In the genomic region with DNA sequence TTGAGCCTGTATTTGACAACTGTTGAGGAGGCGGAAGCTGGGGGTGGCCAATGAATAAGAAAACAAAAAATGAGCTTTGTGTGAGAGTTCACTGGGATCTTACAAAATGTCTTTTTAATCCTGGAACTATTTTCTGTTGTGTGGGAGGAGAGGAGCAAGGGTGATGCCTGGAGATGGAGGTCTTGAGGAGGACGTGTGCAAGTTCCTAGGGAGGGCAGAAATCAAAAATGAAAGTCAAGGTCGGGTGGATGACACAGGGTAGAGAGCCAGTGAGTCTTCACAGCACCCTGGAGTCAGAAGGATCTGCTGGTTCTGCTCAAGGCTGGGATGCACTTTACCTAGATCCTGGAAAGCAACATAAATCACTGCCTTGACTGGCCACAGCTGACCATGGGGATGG, we compare ENCODE assay signal across 14 cellular contexts.
DNase-seq lines count a peak whose midpoint lies in the region; TF ChIP-seq lines count a peak whose summit lies in the region.
"Had no signal": no experiment of that assay in that cellular context is flagged by ENCODE, and none has a peak within 500 bp of the region (broad histone marks: within the 10 kb centered on the region; RNA-seq: fewer than 3 reads in every experiment).

No MANE protein-coding gene starts in this region.

- peak overlapping the region; percentile 44 for H2AFZ ChIP-seq in neural progenitor cell (replicated peaks)
- no peak overlapping the region for H2AFZ ChIP-seq in H9 (ENCODE audit: low read length)

- no peak overlapping the region for H2BK120ac ChIP-seq in H9 (ENCODE audit: low read depth, low read length, poor library complexity, severe bottlenecking)

- H3K9ac ChIP-seq in adipocyte (ENCODE audit: low read length) (peak overlapping the region; percentile 78), neural progenitor cell (no peak overlapping the region), H9 (ENCODE audit: extremely low read depth, insufficient read length, low read length) (no peak overlapping the region)
- H3K9ac ChIP-seq: BLaER1 had no signal

- peak overlapping the region in 4 of 8 donors; percentile 9 to 51 (median 16) for H3K27ac Mint-ChIP-seq in CD8-positive, alpha-beta memory T cell
- H3K27ac Mint-ChIP-seq in HFFc6 (no peak overlapping the region), neural progenitor cell (no peak overlapping the region), H9 (peak overlapping the region in 1 of 3 experiments; percentile 34; a peak in 2 of 7 replicates)
- H3K27ac Mint-ChIP-seq: activated naive CD8-positive, alpha-beta T cell had no signal

- no peaks in the 10 kb centered on the region for H3K27me3 ChIP-seq in CD8-positive, alpha-beta memory T cell (ENCODE audit: insufficient read depth, low read length, poor library complexity, severe bottlenecking)
- H3K27me3 ChIP-seq in adipocyte (replicated peaks; ENCODE audit: control insufficient read depth, insufficient read depth, low read length) (no peaks in the 10 kb centered on the region), neural progenitor cell (no peaks in the 10 kb centered on the region), H9 (ENCODE audit: insufficient read depth, low read length) (no peaks in the 10 kb centered on the region)
- H3K27me3 ChIP-seq: BLaER1 had no signal

- no peak overlapping the region for H3K27ac ChIP-seq in CD8-positive, alpha-beta memory T cell (ENCODE audit: low read depth, low read length)
- no peak overlapping the region for H3K27ac ChIP-seq in neural progenitor cell
- no peak overlapping the region for H3K27ac ChIP-seq in H9 (ENCODE audit: insufficient read length, low read depth, low read length)
- H3K27ac ChIP-seq: BLaER1, suprapubic skin had no signal

- H3K79me1 ChIP-seq in H9 (ENCODE audit: insufficient read depth, low read depth, low read length, poor library complexity, severe bottlenecking) = no peaks in the 10 kb centered on the region

- H3K9me3 Mint-ChIP-seq in CD8-positive, alpha-beta memory T cell = no peaks in the 10 kb centered on the region
- H3K9me3 Mint-ChIP-seq in HFFc6 (no peaks in the 10 kb centered on the region), neural progenitor cell (no peaks in the 10 kb centered on the region), H9 (no peaks in the 10 kb centered on the region)

- CTCF ChIA-PET in CD8-positive, alpha-beta memory T cell (lab: Charles Lee) = interaction anchor here (1.1 to 8.0 kb wide), 8 partner anchors 10 to 275 kb away, joined by 3 to 185 read pairs (median 5); no protein-coding TSS in a partner anchor

- no peak overlapping the region for H3K18ac ChIP-seq in H9 (ENCODE audit: insufficient read length, low read depth, low read length)

- peaks cover 25 to 44% (median 26%) of the 10 kb centered on the region in 3 donors for H3K4me1 Mint-ChIP-seq in CD8-positive, alpha-beta memory T cell
- H3K4me1 Mint-ChIP-seq in HFFc6 (ENCODE audit: low read depth) (peaks cover 16% of the 10 kb centered on the region), neural progenitor cell (peaks cover 9% of the 10 kb centered on the region), H9 (peaks cover 32 to 37% of the 10 kb centered on the region in 2 experiments)

- no peaks in the 10 kb centered on the region for H3K4me1 ChIP-seq in CD8-positive, alpha-beta memory T cell (ENCODE audit: insufficient read depth, low read length)
- H3K4me1 ChIP-seq in adipocyte (ENCODE audit: control insufficient read depth, insufficient read depth, low read length) (peaks cover 52% of the 10 kb centered on the region), neural progenitor cell (peaks cover 21% of the 10 kb centered on the region), H9 (ENCODE audit: insufficient read depth, low read length) (peaks cover 8% of the 10 kb centered on the region; the same call in 1 of the 2 replicates)

- H3K4ac ChIP-seq in H9 (ENCODE audit: low read depth, low read length) = no peak overlapping the region

- no peak for DNase-seq in CD8-positive, alpha-beta memory T cell
- DNase-seq in HFFc6 (no peak), adipocyte (ENCODE audit: low read depth) (no peak), neural progenitor cell (ENCODE audit: low spot score) (no peak), iPS-NIHi7 (ENCODE audit: extremely low spot score) (no peak), H9 (no peak), islet precursor cell (no peak)
- DNase-seq: cerebellar nuclear complex, kidney glomerular epithelial cell, mucosa of descending colon, Right ventricle myocardium superior had no signal

- H2BK15ac ChIP-seq in H9 (ENCODE audit: low read depth, low read length) = no peak overlapping the region

- WGBS in H9 (ENCODE audit: extremely low coverage, insufficient read length, low lambda C conversion rate) = no CpG with 5 or more reads among the region's 3 CpGs

- no peak overlapping the region for H4K5ac ChIP-seq in H9 (ENCODE audit: insufficient read length, low read depth, low read length)

- peaks cover 10 to 11% of the 10 kb centered on the region in 2 donors for H3K27me3 Mint-ChIP-seq in CD8-positive, alpha-beta memory T cell
- H3K27me3 Mint-ChIP-seq in HFFc6 (ENCODE audit: insufficient read depth) = peaks cover 15% of the 10 kb centered on the region
- H3K27me3 Mint-ChIP-seq in neural progenitor cell (ENCODE audit: insufficient read depth, low read depth) = peaks cover 17% of the 10 kb centered on the region
- peaks cover 7% of the 10 kb centered on the region for H3K27me3 Mint-ChIP-seq in H9 (ENCODE audit: low read depth)
- H3K27me3 Mint-ChIP-seq: activated naive CD8-positive, alpha-beta T cell had no signal

- no peak overlapping the region for H3K4me3 ChIP-seq in CD8-positive, alpha-beta memory T cell (ENCODE audit: low read length)
- H3K4me3 ChIP-seq in adipocyte (ENCODE audit: low read length) = peak overlapping the region; percentile 67
- no peak overlapping the region for H3K4me3 ChIP-seq in neural progenitor cell
- H3K4me3 ChIP-seq: BLaER1, mucosa of descending colon, suprapubic skin had no signal

- H3K79me2 ChIP-seq in neural progenitor cell (ENCODE audit: low read depth) (no peaks in the 10 kb centered on the region), H9 (ENCODE audit: insufficient read depth, low read length) (no peaks in the 10 kb centered on the region)

- no peak overlapping the region for H2BK5ac ChIP-seq in H9 (ENCODE audit: insufficient read length, low read length)

- H2BK20ac ChIP-seq in H9 (ENCODE audit: low read depth, low read length, poor library complexity, severe bottlenecking) = no peak overlapping the region

- no peaks in the 10 kb centered on the region for H4K20me1 ChIP-seq in neural progenitor cell (ENCODE audit: low read depth)
- H4K20me1 ChIP-seq in H9 (ENCODE audit: control insufficient read depth, insufficient read depth, insufficient read length) = no peaks in the 10 kb centered on the region
- H4K20me1 ChIP-seq: BLaER1 had no signal

- H3T11ph ChIP-seq in H9 (ENCODE audit: low read length) = no peak overlapping the region

- no peak overlapping the region for H4K8ac ChIP-seq in H9 (replicated peaks; ENCODE audit: insufficient read length, low read depth, low read length)

- H3K36me3 Mint-ChIP-seq in CD8-positive, alpha-beta memory T cell = no peaks in the 10 kb centered on the region
- no peaks in the 10 kb centered on the region for H3K36me3 Mint-ChIP-seq in HFFc6 (ENCODE audit: low read depth)
- H3K36me3 Mint-ChIP-seq in neural progenitor cell = no peaks in the 10 kb centered on the region
- H3K36me3 Mint-ChIP-seq in H9 (ENCODE audit: insufficient read depth in 1 of 3, low read depth in 3 of 3) = no peaks in the 10 kb centered on the region
- H3K36me3 Mint-ChIP-seq: activated naive CD8-positive, alpha-beta T cell had no signal

- H3K23ac ChIP-seq in H9 (ENCODE audit: insufficient read length, low read depth, low read length) = no peak overlapping the region

- no peak overlapping the region for H3K56ac ChIP-seq in H9 (ENCODE audit: insufficient read length, low read depth, low read length)

- H3K4me3 Mint-ChIP-seq in CD8-positive, alpha-beta memory T cell = peak overlapping the region in 6 of 7 donors; percentile 0 to 75 (median 40)
- H3K4me3 Mint-ChIP-seq in HFFc6 = peak overlapping the region; percentile 76
- H3K4me3 Mint-ChIP-seq in neural progenitor cell = no peak overlapping the region
- no peak overlapping the region for H3K4me3 Mint-ChIP-seq in H9
- H3K4me3 Mint-ChIP-seq: activated naive CD8-positive, alpha-beta T cell had no signal

- no peaks in the 10 kb centered on the region for H3K23me2 ChIP-seq in H9 (ENCODE audit: insufficient read length, low read depth, low read length, poor library complexity, severe bottlenecking)

- H3K9me3 ChIP-seq in CD8-positive, alpha-beta memory T cell (ENCODE audit: low read length) = no peaks in the 10 kb centered on the region
- no peaks in the 10 kb centered on the region for H3K9me3 ChIP-seq in adipocyte (ENCODE audit: control insufficient read depth, low read length)
- no peaks in the 10 kb centered on the region for H3K9me3 ChIP-seq in neural progenitor cell (ENCODE audit: low read depth)
- no peaks in the 10 kb centered on the region for H3K9me3 ChIP-seq in H9 (ENCODE audit: control insufficient read depth, low read depth, low read length)
- H3K9me3 ChIP-seq: BLaER1, mucosa of descending colon, suprapubic skin had no signal

- H4K91ac ChIP-seq in H9 (ENCODE audit: insufficient read length, low read depth, low read length) = no peak overlapping the region

- H3F3A ChIP-seq in neural progenitor cell (ENCODE audit: low read depth) = no peaks in the 10 kb centered on the region

- no peak overlapping the region for H2BK12ac ChIP-seq in H9 (ENCODE audit: insufficient read length, low read depth, low read length)

- H2AK5ac ChIP-seq in H9 (ENCODE audit: insufficient read length, low read length) = no peak overlapping the region

- POLR2A ChIA-PET in CD8-positive, alpha-beta memory T cell (lab: Charles Lee) = interaction anchor here (1.5 kb wide), 1 partner anchor 10 kb away, joined by 3 read pairs; no protein-coding TSS in a partner anchor

- H3K4me2 ChIP-seq in neural progenitor cell (no peak overlapping the region), H9 (ENCODE audit: insufficient read depth, insufficient read length, low read length) (no peak overlapping the region)
- H3K4me2 ChIP-seq: BLaER1 had no signal

- no peak overlapping the region for H3K14ac ChIP-seq in H9 (ENCODE audit: insufficient read depth, low read length)

- TF ChIP-seq CTCF in HFFc6 (IDR thresholded peaks at IDR 0.05) = no peak
- TF ChIP-seq CTCF in neural progenitor cell (IDR thresholded peaks at IDR 0.05) = no peak
- TF ChIP-seq CTCF in H9 (conservative IDR thresholded peaks at IDR 0.05) = no peak

- no peaks in the 10 kb centered on the region for H3K36me3 ChIP-seq in CD8-positive, alpha-beta memory T cell (ENCODE audit: insufficient read depth, low read length)
- H3K36me3 ChIP-seq in adipocyte (ENCODE audit: control insufficient read depth, insufficient read depth, low read length, severe bottlenecking) = no peaks in the 10 kb centered on the region
- no peaks in the 10 kb centered on the region for H3K36me3 ChIP-seq in neural progenitor cell
- H3K36me3 ChIP-seq: BLaER1, suprapubic skin had no signal

Comparison
In these comparisons a context has a peak if more than half of its experiments do, and no peak if none do; other contexts are left out.
1. H3K4me3 Mint-ChIP-seq: peak in CD8-positive, alpha-beta memory T cell (6 of 7) and HFFc6 (single experiment); none in neural progenitor cell (single experiment) and H9 (0 of 2).